Comparison of ENCODE assay signal across 23 cellular contexts in the genomic region with DNA sequence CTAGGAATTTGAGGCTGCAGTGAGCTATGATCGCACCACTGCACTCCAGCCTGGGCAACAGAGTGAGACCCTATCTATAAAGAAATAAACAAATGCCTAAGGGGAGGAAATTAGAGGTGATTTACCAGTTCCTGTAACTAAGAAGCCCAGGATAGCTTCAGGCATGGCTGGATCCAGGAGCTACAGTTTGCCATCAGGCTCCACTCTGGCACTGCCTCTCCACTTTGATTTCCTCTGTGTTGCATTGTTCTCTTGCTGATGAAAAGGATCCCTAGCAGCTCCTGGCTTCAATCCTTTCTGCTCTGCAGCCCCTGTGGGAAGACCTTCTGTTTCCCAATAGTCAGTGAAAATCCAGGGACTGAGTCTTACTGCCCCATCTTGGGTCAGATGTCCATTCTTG.
"Had no signal": no experiment of that assay in that cellular context is flagged by ENCODE, and none has a peak within 500 bp of the region (broad histone marks: within the 10 kb centered on the region; RNA-seq: fewer than 3 reads in every experiment).

No MANE protein-coding gene starts in this region.

- H3K4me1 Mint-ChIP-seq: mesothelial cell of epicardium; naive B cell; natural killer cell; stimulated activated effector memory CD8-positive, alpha-beta T cell treated with anti-CD3 and anti-CD28 coated beads, Interleukin-12 subunit alpha, Interleukin-12 subunit beta, amount 100 ng/mL, for 72 hours had no signal

- FAIRE-seq: small intestine had no signal

- H3K9me3 ChIP-seq: left ventricle myocardium inferior, sigmoid colon, suprapubic skin, thoracic aorta, tibial artery, uterus had no signal

- H3K4me1 ChIP-seq: left ventricle myocardium inferior, sigmoid colon, spleen, uterus had no signal

- H3K27ac ChIP-seq: left ventricle myocardium inferior, sigmoid colon, spleen, suprapubic skin, uterus had no signal

- H3K27me3 Mint-ChIP-seq: stimulated activated naive CD8-positive, alpha-beta T cell treated with anti-CD3 and anti-CD28 coated beads, Interleukin-15, Interleukin-2, amounts not matched to agents 100 ng/mL and 50 ng/mL, for 24 hours; type B pancreatic cell had no signal

- H3K4me3 Mint-ChIP-seq: mesothelial cell of epicardium; natural killer cell; nephron progenitor cell; stimulated activated effector memory CD8-positive, alpha-beta T cell treated with anti-CD3 and anti-CD28 coated beads, Interleukin-12 subunit alpha, Interleukin-12 subunit beta, amount 100 ng/mL, for 72 hours; stimulated activated naive CD8-positive, alpha-beta T cell treated with anti-CD3 and anti-CD28 coated beads, Interleukin-15, Interleukin-2, amounts not matched to agents 100 ng/mL and 50 ng/mL, for 24 hours; type B pancreatic cell had no signal

- H3K36me3 Mint-ChIP-seq: mesothelial cell of epicardium; naive B cell; natural killer cell; stimulated activated effector memory CD8-positive, alpha-beta T cell treated with anti-CD3 and anti-CD28 coated beads, Interleukin-12 subunit alpha, Interleukin-12 subunit beta, amount 100 ng/mL, for 72 hours; type B pancreatic cell had no signal

- DNase-seq: hypothalamus; islet precursor cell; left ventricle myocardium inferior; mesendoderm; naive B cell; natural killer cell; nephron progenitor cell; retina; sigmoid colon; small intestine; spleen; stimulated activated CD4-positive, alpha-beta T cell treated with anti-CD3 and anti-CD28 coated beads, Interleukin-4, amount 100 ng/mL, for 24 hours; stimulated activated naive CD4-positive, alpha-beta T cell; uterus had no signal

- H3K36me3 ChIP-seq: sigmoid colon, spleen, suprapubic skin, uterus had no signal

- H3K27me3 ChIP-seq: suprapubic skin, tibial artery, uterus had no signal

- H3K4me3 ChIP-seq: left ventricle myocardium inferior, lung, sigmoid colon, spleen, suprapubic skin, thoracic aorta, tibial artery, uterus had no signal

- H3K27ac Mint-ChIP-seq: mesothelial cell of epicardium; naive B cell; natural killer cell; nephron progenitor cell; progenitor cell of endocrine pancreas; stimulated activated effector memory CD8-positive, alpha-beta T cell treated with anti-CD3 and anti-CD28 coated beads, Interleukin-12 subunit alpha, Interleukin-12 subunit beta, amount 100 ng/mL, for 72 hours; stimulated activated naive CD8-positive, alpha-beta T cell treated with anti-CD3 and anti-CD28 coated beads, Interleukin-15, Interleukin-2, amounts not matched to agents 100 ng/mL and 50 ng/mL, for 24 hours; type B pancreatic cell had no signal

- H3K9me3 Mint-ChIP-seq: mesothelial cell of epicardium; natural killer cell; nephron progenitor cell; stimulated activated effector memory CD8-positive, alpha-beta T cell treated with anti-CD3 and anti-CD28 coated beads, Interleukin-12 subunit alpha, Interleukin-12 subunit beta, amount 100 ng/mL, for 72 hours; stimulated activated naive CD8-positive, alpha-beta T cell treated with anti-CD3 and anti-CD28 coated beads, Interleukin-15, Interleukin-2, amounts not matched to agents 100 ng/mL and 50 ng/mL, for 24 hours; type B pancreatic cell had no signal
